In the genomic region with DNA sequence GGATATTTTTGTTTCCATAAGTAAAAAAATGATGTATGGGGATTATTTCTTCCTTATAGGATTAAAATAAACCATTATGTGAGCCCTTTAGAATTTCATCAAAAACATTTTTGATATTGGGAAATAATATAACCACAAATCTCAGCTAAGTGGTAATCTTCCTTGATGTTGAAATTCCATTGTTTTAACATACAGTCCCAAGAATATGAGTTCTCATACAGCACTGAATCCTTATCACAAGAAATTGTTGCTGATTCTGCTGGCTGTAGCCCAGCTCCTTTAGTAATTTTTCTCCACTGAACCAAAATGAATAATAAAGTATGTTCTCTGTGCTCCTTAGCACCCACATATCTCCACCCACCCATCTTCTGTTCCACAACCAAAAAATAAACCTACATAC, we compare ENCODE assay signal across 28 cellular contexts. TPM values are rescaled to one million over a fixed set of nuclear protein-coding genes. Genes with fewer than 3 reads are reported as not detected.
"Had no signal": no experiment of that assay in that cellular context is flagged by ENCODE, and none has a peak within 500 bp of the region (broad histone marks: within the 10 kb centered on the region; RNA-seq: fewer than 3 reads in every experiment).

No MANE protein-coding gene starts in this region.

- H3K9me3 ChIP-seq: esophagus squamous epithelium, left lung, psoas muscle, right lobe of liver, thyroid gland had no signal

- H3K36me3 Mint-ChIP-seq: memory B cell; naive thymus-derived CD4-positive, alpha-beta T cell; neural progenitor cell; stimulated activated effector memory CD8-positive, alpha-beta T cell treated with anti-CD3 and anti-CD28 coated beads, Interleukin-12 subunit alpha, Interleukin-12 subunit beta, amount 100 ng/mL, for 72 hours had no signal

- H3K27me3 Mint-ChIP-seq: activated CD4-positive, alpha-beta T cell treated with anti-CD3 and anti-CD28 coated beads, Interleukin-2, amount 10 ng/mL, durations not matched to agents 24 days and 14 days; activated CD8-positive, alpha-beta T cell treated with anti-CD3 and anti-CD28 coated beads for 36 hours; activated T-helper 17 cell treated with anti-CD3 and anti-CD28 coated beads, Interleukin-2, amount 50 U/mL, for 72 hours; effector memory CD8-positive, alpha-beta T cell; memory B cell; naive thymus-derived CD4-positive, alpha-beta T cell had no signal

- H3K27ac Mint-ChIP-seq: activated CD4-positive, alpha-beta T cell treated with anti-CD3 and anti-CD28 coated beads, Interleukin-2, amount 10 ng/mL, durations not matched to agents 24 days and 14 days; activated CD8-positive, alpha-beta T cell treated with anti-CD3 and anti-CD28 coated beads for 36 hours; activated T-helper 17 cell treated with anti-CD3 and anti-CD28 coated beads, Interleukin-2, amount 50 U/mL, for 72 hours; effector memory CD8-positive, alpha-beta T cell; memory B cell; naive thymus-derived CD4-positive, alpha-beta T cell; neural progenitor cell; stimulated activated effector memory CD8-positive, alpha-beta T cell treated with anti-CD3 and anti-CD28 coated beads, Interleukin-12 subunit alpha, Interleukin-12 subunit beta, amount 100 ng/mL, for 72 hours had no signal

- H3K27ac ChIP-seq: esophagus squamous epithelium, left lung, neural progenitor cell, psoas muscle, right lobe of liver, thyroid gland had no signal

- H3K27me3 ChIP-seq: esophagus squamous epithelium, left lung, neural progenitor cell, right lobe of liver, thyroid gland had no signal

- H3K4me3 Mint-ChIP-seq: activated CD4-positive, alpha-beta T cell treated with anti-CD3 and anti-CD28 coated beads, Interleukin-2, amount 10 ng/mL, durations not matched to agents 24 days and 14 days; activated CD8-positive, alpha-beta T cell treated with anti-CD3 and anti-CD28 coated beads for 36 hours; activated T-helper 17 cell treated with anti-CD3 and anti-CD28 coated beads, Interleukin-2, amount 50 U/mL, for 72 hours; effector memory CD8-positive, alpha-beta T cell; memory B cell; naive thymus-derived CD4-positive, alpha-beta T cell; neural progenitor cell; stimulated activated effector memory CD8-positive, alpha-beta T cell treated with anti-CD3 and anti-CD28 coated beads, Interleukin-12 subunit alpha, Interleukin-12 subunit beta, amount 100 ng/mL, for 72 hours had no signal

- H3K4me1 Mint-ChIP-seq: activated CD4-positive, alpha-beta T cell treated with anti-CD3 and anti-CD28 coated beads, Interleukin-2, amount 10 ng/mL, durations not matched to agents 24 days and 14 days; activated T-helper 17 cell treated with anti-CD3 and anti-CD28 coated beads, Interleukin-2, amount 50 U/mL, for 72 hours; memory B cell; naive thymus-derived CD4-positive, alpha-beta T cell; neural progenitor cell; stimulated activated effector memory CD8-positive, alpha-beta T cell treated with anti-CD3 and anti-CD28 coated beads, Interleukin-12 subunit alpha, Interleukin-12 subunit beta, amount 100 ng/mL, for 72 hours had no signal

- H2AFZ ChIP-seq: neural progenitor cell had no signal

- H3K9ac ChIP-seq: neural progenitor cell had no signal

- H3K4me2 ChIP-seq: neural progenitor cell had no signal

- H3K36me3 ChIP-seq: esophagus squamous epithelium, left lung, neural progenitor cell, right lobe of liver, thyroid gland had no signal

- ATAC-seq: activated CD8-positive, alpha-beta T cell treated with anti-CD3 and anti-CD28 coated beads for 36 hours; activated T-helper 17 cell treated with anti-CD3 and anti-CD28 coated beads, Interleukin-2, amount 50 U/mL, for 72 hours; effector memory CD8-positive, alpha-beta T cell; left lung; naive thymus-derived CD4-positive, alpha-beta T cell; psoas muscle; right lobe of liver; stimulated activated effector memory CD8-positive, alpha-beta T cell treated with anti-CD3 and anti-CD28 coated beads, Interleukin-12 subunit alpha, Interleukin-12 subunit beta, amount 100 ng/mL, for 72 hours had no signal

- H3K4me3 ChIP-seq: esophagus squamous epithelium, left lung, neural progenitor cell, psoas muscle, right lobe of liver, thyroid gland had no signal

- H3K4me1 ChIP-seq: esophagus squamous epithelium, left lung, neural progenitor cell, psoas muscle, right lobe of liver, thyroid gland had no signal

- H3K9me3 Mint-ChIP-seq: activated CD8-positive, alpha-beta T cell treated with anti-CD3 and anti-CD28 coated beads for 36 hours had no signal

- DNase-seq: activated CD4-positive, alpha-beta T cell treated with anti-CD3 and anti-CD28 coated beads, Interleukin-2, amount 10 ng/mL, durations not matched to agents 24 days and 14 days; activated CD4-positive, CD25-positive, alpha-beta regulatory T cell; activated CD8-positive, alpha-beta T cell treated with anti-CD3 and anti-CD28 coated beads for 36 hours; activated naive CD4-positive, alpha-beta T cell; activated T-cell treated with anti-CD3 and anti-CD28 coated beads, Interleukin-2, amount 50 U/mL, for 1 hour; aorta; effector memory CD8-positive, alpha-beta T cell; esophagus squamous epithelium; foreskin melanocyte; hypothalamus; left lung; naive thymus-derived CD4-positive, alpha-beta T cell; psoas muscle; right lobe of liver; stimulated activated CD4-positive, alpha-beta T cell treated with anti-CD3 and anti-CD28 coated beads, Interleukin-4, amount 100 ng/mL, for 24 hours; T1000; thyroid gland had no signal

RNA-seq across cellular contexts. Expression of a gene that starts 41.9 kb away (rescaled TPM):
- total RNA-seq: activated CD4-positive, alpha-beta T cell treated with anti-CD3 and anti-CD28 coated beads, Interleukin-2, amount 10 ng/mL, durations not matched to agents 24 days and 14 days; activated CD8-positive, alpha-beta T cell treated with anti-CD3 and anti-CD28 coated beads for 36 hours; activated T-helper 17 cell treated with anti-CD3 and anti-CD28 coated beads, Interleukin-2, amount 50 U/mL, for 72 hours; aorta; bronchial epithelial cell; dermis microvascular lymphatic vessel endothelial cell; esophagus squamous epithelium; left lung; mucosa of gallbladder; naive thymus-derived CD4-positive, alpha-beta T cell; osteocyte; psoas muscle; right lobe of liver; T-helper 1 cell treated with Interleukin-12 subunit alpha and Interleukin-12 subunit beta and Interleukin-4 antibody, amounts not matched to agents 30 ng/mL and 1 ng/mL, for 36 hours; thyroid gland; ureter had no signal
- polyA plus RNA-seq: aorta; keratinocyte; naive thymus-derived CD4-positive, alpha-beta T cell; psoas muscle had no signal
